In the genomic region with DNA sequence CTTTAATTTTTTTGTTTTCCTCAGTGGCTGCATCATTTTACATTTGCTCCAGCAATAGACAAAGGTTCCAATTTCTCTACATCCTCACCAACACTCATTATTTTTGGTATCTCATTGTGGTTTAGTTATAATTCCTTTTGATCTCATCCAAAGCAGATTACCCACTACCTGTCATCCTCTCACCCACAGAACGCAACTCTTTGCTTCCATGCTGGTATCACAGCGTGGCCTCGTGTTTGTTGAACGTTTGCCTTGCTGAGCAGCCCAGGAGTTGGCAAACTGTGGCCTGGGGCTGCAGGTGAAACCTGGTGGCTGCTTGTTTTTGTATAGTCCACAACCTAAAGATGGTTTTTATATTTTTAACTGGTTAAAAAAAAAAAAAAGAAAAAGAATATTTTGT, we compare ENCODE assay signal across 23 cellular contexts.
A peak's percentile ranks its signal among the peaks of the same experiment; 100 is the strongest.
DNase-seq lines count a peak whose midpoint lies in the region; ATAC-seq, FAIRE-seq and TF ChIP-seq lines count a peak whose summit lies in the region.
"Had no signal": no experiment of that assay in that cellular context is flagged by ENCODE, and none has a peak within 500 bp of the region (broad histone marks: within the 10 kb centered on the region; RNA-seq: fewer than 3 reads in every experiment).

No MANE protein-coding gene starts in this region.

- no peak overlapping the region for H2BK120ac ChIP-seq in trophoblast cell (ENCODE audit: insufficient read depth, low read length, poor library complexity)

- H4K20me1 ChIP-seq in HepG2 (ENCODE audit: insufficient read depth, low read length) = no peaks in the 10 kb centered on the region

- H3K9me3 ChIP-seq in HepG2 (ENCODE audit: low read length) (no peaks in the 10 kb centered on the region), right lobe of liver (no peaks in the 10 kb centered on the region), trophoblast cell (ENCODE audit: insufficient read depth, low read depth, low read length) (peaks cover 2% of the 10 kb centered on the region)

- intact Hi-C loops in activated CD4-positive, alpha-beta T cell treated with anti-CD3 and anti-CD28 coated beads for 36 hours (cut with DNase I, micrococcal nuclease) = no loop called here
- intact Hi-C loops in HepG2 (cut with micrococcal nuclease; ENCODE audit: unreplicated experiment) = no loop called here
- intact Hi-C loops in right lobe of liver (cut with DNase I) = no loop called here

- peaks cover 59% of the 10 kb centered on the region for H3K4me1 ChIP-seq in HepG2 (ENCODE audit: insufficient read depth, low read length)
- no peaks in the 10 kb centered on the region for H3K4me1 ChIP-seq in right lobe of liver
- H3K4me1 ChIP-seq in trophoblast cell (ENCODE audit: control insufficient read depth in 1 of 2, insufficient read depth in 2 of 2, low read length in 2 of 2) = peaks cover 0 to 4% of the 10 kb centered on the region in 2 experiments

- POLR2A ChIA-PET in activated CD4-positive, alpha-beta T cell treated with anti-CD3 and anti-CD28 coated beads for 36 hours (lab: Charles Lee) = no interaction called here
- POLR2A ChIA-PET in HepG2 (lab: Yijun Ruan, JAX) = no interaction called here
- POLR2A ChIA-PET in activated naive CD8-positive, alpha-beta T cell treated with anti-CD3 and anti-CD28 coated beads, Interleukin-2, amount 10 ng/mL, durations not matched to agents 7 days and 5 days (lab: Charles Lee) = no interaction called here

- H2BK12ac ChIP-seq in trophoblast cell (ENCODE audit: low read length) = no peak overlapping the region

- H3K27ac ChIP-seq in HepG2 (ENCODE audit: extremely low read length, insufficient read depth, low read length) = no peak overlapping the region
- H3K27ac ChIP-seq in right lobe of liver = no peak overlapping the region
- H3K27ac ChIP-seq in trophoblast cell (ENCODE audit: low read depth, low read length) = no peak overlapping the region
- H3K27ac ChIP-seq: KMS-11, SJSA1 had no signal

- no peak overlapping the region for H3K18ac ChIP-seq in trophoblast cell (ENCODE audit: low read length)

- FAIRE-seq in HepG2 (lab: Jason Lieb, UNC) = no peak
- FAIRE-seq in GM19239 (lab: Jason Lieb, UNC) = no peak

- H2AFZ ChIP-seq in HepG2 (ENCODE audit: low read length) = no peak overlapping the region
- no peak overlapping the region for H2AFZ ChIP-seq in trophoblast cell (ENCODE audit: insufficient read depth, low read length, poor library complexity)
- H2AFZ ChIP-seq: GM23338 had no signal

- in situ Hi-C loops in HepG2 (cut with HindIII; ENCODE audit: extremely low pct_ligation_motif_present, low pct_unique_long_range_greater_than_20kb) = no loop called here

- H3K4me3 Mint-ChIP-seq in activated CD4-positive, alpha-beta T cell treated with anti-CD3 and anti-CD28 coated beads for 36 hours = no peak overlapping the region
- H3K4me3 Mint-ChIP-seq in activated naive CD8-positive, alpha-beta T cell treated with anti-CD3 and anti-CD28 coated beads, Interleukin-2, amount 10 ng/mL, durations not matched to agents 7 days and 5 days = peak overlapping the region; percentile 43
- H3K4me3 Mint-ChIP-seq: B cell, GM23338 had no signal

- DNase-seq in activated CD4-positive, alpha-beta T cell treated with anti-CD3 and anti-CD28 coated beads for 36 hours = no peak
- DNase-seq in activated CD4-positive, alpha-beta T cell treated with anti-CD3 and anti-CD28 coated beads for 48 hours = no peak
- DNase-seq in HepG2 (ENCODE audit: low spot score) (no peak), right lobe of liver (no peak), trophoblast cell (peak; percentile 42 to 59), GM19239 (ENCODE audit: insufficient read length, low spot score) (no peak)
- DNase-seq in activated naive CD8-positive, alpha-beta T cell treated with anti-CD3 and anti-CD28 coated beads, Interleukin-2, amount 10 ng/mL, durations not matched to agents 7 days and 5 days = no peak
- DNase-seq: 8988T; Caco-2; CD4-positive, CD25-positive, alpha-beta regulatory T cell; GDM1; NCI-H1417; NCI-H187 treated with DMSO at 0.1 percent for 48 hours; NCI-H2227 treated with DMSO at 0.1 percent for 48 hours; NCI-H510A treated with DMSO at 0.1 percent for 48 hours; NCI-H774; PC-3 had no signal

- peaks cover 56% of the 10 kb centered on the region for H3K4me1 Mint-ChIP-seq in activated CD4-positive, alpha-beta T cell treated with anti-CD3 and anti-CD28 coated beads for 36 hours
- peaks cover 49% of the 10 kb centered on the region for H3K4me1 Mint-ChIP-seq in activated naive CD8-positive, alpha-beta T cell treated with anti-CD3 and anti-CD28 coated beads, Interleukin-2, amount 10 ng/mL, durations not matched to agents 7 days and 5 days

- peak overlapping the region; percentile 4 for H3K27ac Mint-ChIP-seq in activated CD4-positive, alpha-beta T cell treated with anti-CD3 and anti-CD28 coated beads for 36 hours
- peak overlapping the region; percentile 68 for H3K27ac Mint-ChIP-seq in activated naive CD8-positive, alpha-beta T cell treated with anti-CD3 and anti-CD28 coated beads, Interleukin-2, amount 10 ng/mL, durations not matched to agents 7 days and 5 days
- H3K27ac Mint-ChIP-seq: B cell, GM23338 had no signal

- no peak for ATAC-seq in activated CD4-positive, alpha-beta T cell treated with anti-CD3 and anti-CD28 coated beads for 36 hours
- ATAC-seq in HepG2 = no peak
- no peak for ATAC-seq in right lobe of liver
- no peak for ATAC-seq in activated naive CD8-positive, alpha-beta T cell treated with anti-CD3 and anti-CD28 coated beads, Interleukin-2, amount 10 ng/mL, durations not matched to agents 7 days and 5 days (ENCODE audit: low read depth)
- ATAC-seq in HG03039 (IDR thresholded peaks at IDR 0.05; ENCODE audit: unreplicated experiment) = no peak
- ATAC-seq: GM23338, HCT116, PC-3 had no signal

- H3K36me3 ChIP-seq in HepG2 (replicated peaks in 1 of 2; ENCODE audit: control insufficient read depth in 1 of 2, insufficient read depth in 2 of 2, low read length in 2 of 2) = no peaks in the 10 kb centered on the region
- H3K36me3 ChIP-seq in right lobe of liver = no peaks in the 10 kb centered on the region
- H3K36me3 ChIP-seq in trophoblast cell (ENCODE audit: control insufficient read depth in 1 of 2, insufficient read depth in 2 of 2, low read length in 2 of 2) = no peaks in the 10 kb centered on the region

- H2BK5ac ChIP-seq in trophoblast cell (ENCODE audit: low read depth, low read length, poor library complexity) = no peak overlapping the region

- H3K27me3 Mint-ChIP-seq in activated CD4-positive, alpha-beta T cell treated with anti-CD3 and anti-CD28 coated beads for 36 hours = no peaks in the 10 kb centered on the region
- no peaks in the 10 kb centered on the region for H3K27me3 Mint-ChIP-seq in activated naive CD8-positive, alpha-beta T cell treated with anti-CD3 and anti-CD28 coated beads, Interleukin-2, amount 10 ng/mL, durations not matched to agents 7 days and 5 days
- H3K27me3 Mint-ChIP-seq: B cell; CD4-positive, CD25-positive, alpha-beta regulatory T cell had no signal

- no peak for TF ChIP-seq RAD21 in HepG2 (CRISPR knock-in tag; IDR thresholded peaks at IDR 0.05)

- no peak overlapping the region for H4K8ac ChIP-seq in trophoblast cell (ENCODE audit: low read depth, low read length)

- TF ChIP-seq POLR2A in HepG2 (IDR thresholded peaks at IDR 0.05; ENCODE audit: insufficient read depth in 1 of 2, low read depth in 2 of 2, low read length in 2 of 2) (no peak), right lobe of liver (IDR thresholded peaks at IDR 0.05) (no peak)

- WGBS in HepG2 (ENCODE audit: low lambda C conversion rate) = 14% methylated on average over 4 of the region's 4 CpGs
- whole genome bisulfite sequencing in right lobe of liver (ENCODE audit: insufficient coverage, low coverage, low lambda C conversion rate, missing lambda C conversion rate) = 56% methylated on average over 4 of the region's 4 CpGs
- WGBS in trophoblast cell (ENCODE audit: extremely low coverage, insufficient coverage, insufficient read length) = no CpG with 5 or more reads among the region's 4 CpGs

- no peak overlapping the region for H2AK5ac ChIP-seq in trophoblast cell (ENCODE audit: low read length)

- H4K12ac ChIP-seq in trophoblast cell (ENCODE audit: low read depth, low read length) = no peak overlapping the region

- H3K9ac ChIP-seq in HepG2 (ENCODE audit: insufficient read depth, low read depth, low read length) = no peak overlapping the region
- H3K9ac ChIP-seq in trophoblast cell (ENCODE audit: low read length) = no peak overlapping the region
- H3K9ac ChIP-seq: KMS-11 had no signal

- H3K27me3 ChIP-seq in HepG2 (ENCODE audit: control insufficient read depth in 1 of 2, insufficient read depth in 2 of 2, low read length in 2 of 2) (no peaks in the 10 kb centered on the region), right lobe of liver (no peaks in the 10 kb centered on the region), trophoblast cell (ENCODE audit: insufficient read depth, low read length) (no peaks in the 10 kb centered on the region)
- H3K27me3 ChIP-seq: SJSA1 had no signal

- peaks cover 1% of the 10 kb centered on the region for H3K9me3 Mint-ChIP-seq in activated CD4-positive, alpha-beta T cell treated with anti-CD3 and anti-CD28 coated beads for 36 hours (ENCODE audit: low read depth)
- H3K9me3 Mint-ChIP-seq in activated naive CD8-positive, alpha-beta T cell treated with anti-CD3 and anti-CD28 coated beads, Interleukin-2, amount 10 ng/mL, durations not matched to agents 7 days and 5 days = no peaks in the 10 kb centered on the region

- H3K4me3 ChIP-seq in HepG2 (replicated peaks in 1 of 3; ENCODE audit: insufficient read depth in 1 of 3, low read depth in 2 of 3, low read length in 3 of 3) (no peak overlapping the region), right lobe of liver (no peak overlapping the region), trophoblast cell (ENCODE audit: low read depth, low read length) (no peak overlapping the region)
- H3K4me3 ChIP-seq: GM23338, SJSA1 had no signal

- H3K79me2 ChIP-seq in HepG2 (ENCODE audit: insufficient read depth, low read length) = no peaks in the 10 kb centered on the region
- peaks cover 1% of the 10 kb centered on the region for H3K79me2 ChIP-seq in trophoblast cell (ENCODE audit: control insufficient read depth, insufficient read depth, low read length, poor library complexity)

- H3K4ac ChIP-seq in trophoblast cell (ENCODE audit: low read depth, low read length) = no peak overlapping the region

- no peak for TF ChIP-seq CTCF in HepG2 (CRISPR knock-in tag; IDR thresholded peaks at IDR 0.05)
- no peak for TF ChIP-seq CTCF in right lobe of liver (IDR thresholded peaks at IDR 0.05)

- no TSS peak for BruUV-seq in HepG2 (replicated peaks; lab: Mats Ljungman, UMichigan)

- no peak for TF ChIP-seq EP300 in HepG2 (IDR thresholded peaks at IDR 0.05; ENCODE audit: low read depth in 2 of 2, low read length in 2 of 2)
- TF ChIP-seq EP300 in HepG2 (CRISPR knock-in tag; IDR thresholded peaks at IDR 0.05; ENCODE audit: borderline replicate concordance) = no peak

- H3K36me3 Mint-ChIP-seq in activated CD4-positive, alpha-beta T cell treated with anti-CD3 and anti-CD28 coated beads for 36 hours (ENCODE audit: low read depth) = no peaks in the 10 kb centered on the region
- H3K36me3 Mint-ChIP-seq in activated naive CD8-positive, alpha-beta T cell treated with anti-CD3 and anti-CD28 coated beads, Interleukin-2, amount 10 ng/mL, durations not matched to agents 7 days and 5 days = peaks cover 6% of the 10 kb centered on the region
- H3K36me3 Mint-ChIP-seq: CD4-positive, CD25-positive, alpha-beta regulatory T cell had no signal

- no peaks in the 10 kb centered on the region for H3K79me1 ChIP-seq in trophoblast cell (ENCODE audit: low read length)

- CTCF ChIA-PET in activated CD4-positive, alpha-beta T cell treated with anti-CD3 and anti-CD28 coated beads for 36 hours (lab: Charles Lee) = no interaction called here
- CTCF ChIA-PET in HepG2 (lab: Yijun Ruan, JAX; ENCODE audit: low intra/inter-chr PET ratio, low total read pairs) = no interaction called here

- no peak overlapping the region for H4K91ac ChIP-seq in trophoblast cell (ENCODE audit: low read depth, low read length)

- H3K23ac ChIP-seq in trophoblast cell (ENCODE audit: low read length) = no peak overlapping the region

- no peak overlapping the region for H3K4me2 ChIP-seq in HepG2 (ENCODE audit: low read depth, low read length)
- no peak overlapping the region for H3K4me2 ChIP-seq in trophoblast cell (ENCODE audit: low read length)
- H3K4me2 ChIP-seq: GM23338, KMS-11 had no signal

- H3K14ac ChIP-seq in trophoblast cell (ENCODE audit: low read length) = no peak overlapping the region

Comparison
In these comparisons a context has a peak if more than half of its experiments do, and no peak if none do; other contexts are left out.
1. DNase-seq: peak in trophoblast cell (2 of 2); none in activated CD4-positive, alpha-beta T cell treated with anti-CD3 and anti-CD28 coated beads for 36 hours (single experiment), activated CD4-positive, alpha-beta T cell treated with anti-CD3 and anti-CD28 coated beads for 48 hours (single experiment), HepG2 (single experiment), right lobe of liver (0 of 3), activated naive CD8-positive, alpha-beta T cell treated with anti-CD3 and anti-CD28 coated beads, Interleukin-2, amount 10 ng/mL, durations not matched to agents 7 days and 5 days (single experiment) and GM19239 (single experiment).